Comparison of ENCODE assay signal across 19 cellular contexts in the genomic region with DNA sequence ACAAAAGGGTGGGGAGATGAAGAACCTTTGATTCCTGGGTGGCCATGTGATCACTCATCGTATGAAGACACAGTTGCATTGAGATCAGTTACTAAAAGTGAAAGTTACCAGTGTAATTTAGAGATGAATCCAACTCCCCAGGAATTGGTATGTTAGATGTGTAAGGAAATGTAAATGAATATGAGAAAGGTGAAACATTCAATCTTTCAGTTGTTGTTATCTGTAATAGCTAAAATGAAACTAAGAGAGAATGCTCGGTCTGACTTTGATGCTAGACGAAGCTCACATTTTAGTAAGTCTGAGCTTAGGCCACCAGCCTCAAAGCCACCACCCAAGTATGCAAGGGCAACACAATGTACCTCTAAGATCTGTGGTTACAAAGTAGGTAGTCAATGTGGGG.
"Had no signal": no experiment of that assay in that cellular context is flagged by ENCODE, and none has a peak within 500 bp of the region (broad histone marks: within the 10 kb centered on the region; RNA-seq: fewer than 3 reads in every experiment).

No MANE protein-coding gene starts in this region.

- DNase-seq: activated CD8-positive, alpha-beta memory T cell treated with anti-CD3 and anti-CD28 coated beads, Interleukin-2, amount 50 U/mL, for 4 hours; activated CD8-positive, alpha-beta T cell treated with anti-CD3 and anti-CD28 coated beads, Interleukin-2, amount 10 ng/mL, durations not matched to agents 7 days and 5 days; activated naive CD4-positive, alpha-beta T cell treated with anti-CD3 and anti-CD28 coated beads for 36 hours; dermis blood vessel endothelial cell; effector memory CD8-positive, alpha-beta T cell; foreskin keratinocyte; glutamatergic neuron; hypothalamus; kidney; left lung; mammary epithelial cell; right cardiac atrium; stimulated activated CD4-positive, alpha-beta T cell treated with anti-CD3 and anti-CD28 coated beads, Interleukin-4, amount 100 ng/mL, for 4 hours; stomach; testis; upper lobe of left lung; WERI-Rb-1 had no signal

- H3K27ac Mint-ChIP-seq: activated CD8-positive, alpha-beta T cell treated with anti-CD3 and anti-CD28 coated beads, Interleukin-2, amount 10 ng/mL, durations not matched to agents 7 days and 5 days; activated naive CD4-positive, alpha-beta T cell treated with anti-CD3 and anti-CD28 coated beads for 36 hours; activated T-helper 2 cell treated with anti-CD3 and anti-CD28 coated beads, Interferon-gamma antibody, Interleukin-2, Interleukin-4, amounts not matched to agents 10 μg/mL and 5 μg/mL and 100 μg/mL, durations not matched to agents 14 hours and 24 hours and 36 hours; effector memory CD8-positive, alpha-beta T cell had no signal

- H3K4me3 Mint-ChIP-seq: activated CD8-positive, alpha-beta T cell treated with anti-CD3 and anti-CD28 coated beads, Interleukin-2, amount 10 ng/mL, durations not matched to agents 7 days and 5 days; activated naive CD4-positive, alpha-beta T cell treated with anti-CD3 and anti-CD28 coated beads for 36 hours; effector memory CD8-positive, alpha-beta T cell; neural crest cell had no signal

- H3K9me3 Mint-ChIP-seq: activated naive CD4-positive, alpha-beta T cell treated with anti-CD3 and anti-CD28 coated beads for 36 hours; activated T-helper 2 cell treated with anti-CD3 and anti-CD28 coated beads, Interferon-gamma antibody, Interleukin-2, Interleukin-4, amounts not matched to agents 10 μg/mL and 5 μg/mL and 100 μg/mL, durations not matched to agents 14 hours and 24 hours and 36 hours; effector memory CD8-positive, alpha-beta T cell had no signal

- H3K27me3 Mint-ChIP-seq: effector memory CD8-positive, alpha-beta T cell had no signal

- ATAC-seq: activated CD8-positive, alpha-beta T cell treated with anti-CD3 and anti-CD28 coated beads, Interleukin-2, amount 10 ng/mL, durations not matched to agents 7 days and 5 days; effector memory CD8-positive, alpha-beta T cell; foreskin keratinocyte; left lung; right cardiac atrium had no signal
